8 cellular contexts compared by ENCODE assay signal in genomic region chr6:786946-787763, GRCh38.
DNase-seq lines count a peak whose midpoint lies in the region; ATAC-seq and TF ChIP-seq lines count a peak whose summit lies in the region.

No MANE protein-coding gene starts in this region.

- ATAC-seq in activated T-cell treated with anti-CD3 and anti-CD28 coated beads, Interleukin-2, amount 50 U/mL, for 72 hours (replicated peaks in 1 of 2) = peak; percentile 51 to 57
- no peak for ATAC-seq in GM19328 (IDR thresholded peaks at IDR 0.05; ENCODE audit: unreplicated experiment)

- peaks cover 8% of the 10 kb centered on the region for H3K27me3 Mint-ChIP-seq in activated T-cell treated with anti-CD3 and anti-CD28 coated beads, Interleukin-2, amount 50 U/mL, for 72 hours (ENCODE audit: low read depth)

- TF ChIP-seq CTCF in dorsolateral prefrontal cortex (IDR thresholded peaks at IDR 0.05 in 54 of 56, conservative IDR thresholded peaks at IDR 0.05 in 2 of 56; ENCODE audit: low read depth in 1 of 56, partially characterized antibody in 56 of 56) (peak in 53 of 56 donors; percentile 16 to 60 (median 42)), spleen (IDR thresholded peaks at IDR 0.05 in 8 of 11, conservative IDR thresholded peaks at IDR 0.05 in 3 of 11) (peak; percentile 14 to 54 (median 44))

- H3K9me3 Mint-ChIP-seq in activated T-cell treated with anti-CD3 and anti-CD28 coated beads, Interleukin-2, amount 50 U/mL, for 72 hours = peaks cover 3% of the 10 kb centered on the region in 2 donors

- H3K27me3 ChIP-seq in dorsolateral prefrontal cortex (peaks cover 0 to 4% (median 0%) of the 10 kb centered on the region in 45 donors), spleen (replicated peaks in 1 of 7) (peaks cover 0 to 35% (median 8%) of the 10 kb centered on the region in 7 donors)

- no peak for TF ChIP-seq POLR2A in spleen (IDR thresholded peaks at IDR 0.05)

- no peaks in the 10 kb centered on the region for H3K36me3 Mint-ChIP-seq in activated T-cell treated with anti-CD3 and anti-CD28 coated beads, Interleukin-2, amount 50 U/mL, for 72 hours (ENCODE audit: insufficient read depth in 2 of 2)

- peak overlapping the region in 1 of 2 donors; percentile 9 for H3K4me3 Mint-ChIP-seq in activated T-cell treated with anti-CD3 and anti-CD28 coated beads, Interleukin-2, amount 50 U/mL, for 72 hours

- no peak overlapping the region for H3K27ac ChIP-seq in dorsolateral prefrontal cortex
- no peak overlapping the region for H3K27ac ChIP-seq in spleen

- H3K4me1 Mint-ChIP-seq in activated T-cell treated with anti-CD3 and anti-CD28 coated beads, Interleukin-2, amount 50 U/mL, for 72 hours (ENCODE audit: low read depth) = peaks cover 23% of the 10 kb centered on the region

- no peaks in the 10 kb centered on the region for H3K36me3 ChIP-seq in spleen

- H3K4me1 ChIP-seq in spleen = no peaks in the 10 kb centered on the region

- WGBS in spleen, 5 donors = 70 to 79% (median 74%) methylated on average over 12 of the region's 12 CpGs

- H3K4me3 ChIP-seq in dorsolateral prefrontal cortex = no peak overlapping the region
- no peak overlapping the region for H3K4me3 ChIP-seq in spleen

- peak overlapping the region; percentile 34 for H3K27ac Mint-ChIP-seq in activated T-cell treated with anti-CD3 and anti-CD28 coated beads, Interleukin-2, amount 50 U/mL, for 72 hours

- H3K9me3 ChIP-seq in spleen = peaks cover 0 to 6% (median 0%) of the 10 kb centered on the region in 8 donors

- DNase-seq in activated T-cell treated with anti-CD3 and anti-CD28 coated beads, Interleukin-2, amount 50 U/mL, for 72 hours = peak in 1 of 2 donors; percentile 29
- DNase-seq in activated T-cell treated with anti-CD3 and anti-CD28 coated beads, Interleukin-2, amount 50 U/mL, for 1 hour = no peak
- DNase-seq in NAMALWA (ENCODE audit: low spot score) (peak; percentile 61), dorsolateral prefrontal cortex (no peak), spleen (no peak), NCI-H1930 (lab: John Stamatoyannopoulos, UW) (no peak), NCI-H1092 (lab: John Stamatoyannopoulos, UW) (no peak)

- intact Hi-C loops in dorsolateral prefrontal cortex (cut with DNase I) = loop anchor here in 1 of 2 donors (10.0 kb wide), 1 partner anchor 192 kb away; no protein-coding TSS in a partner anchor
- intact Hi-C loops in spleen (cut with DNase I; ENCODE audit: low total_unique reads) = loop anchor here (5.0 kb wide), 1 partner anchor 195 kb away; no protein-coding TSS in a partner anchor
